26 cellular contexts compared by ENCODE assay signal in genomic region chr13:82905071-82905470, GRCh38.
"Had no signal": no experiment of that assay in that cellular context is flagged by ENCODE, and none has a peak within 500 bp of the region (broad histone marks: within the 10 kb centered on the region; RNA-seq: fewer than 3 reads in every experiment).

No MANE protein-coding gene starts in this region.

- H3K9ac ChIP-seq: parathyroid adenoma had no signal

- H3K27ac ChIP-seq: neutrophil, ovary, parathyroid adenoma, psoas muscle, right lobe of liver, sigmoid colon, stomach, thoracic aorta, thyroid gland, tibial nerve, upper lobe of left lung, vagina had no signal

- H3K79me2 ChIP-seq: parathyroid adenoma had no signal

- ATAC-seq: natural killer cell treated with Interleukin-12 subunit alpha and Interleukin-12 subunit beta and Interleukin-15 and Interleukin-18, amount 100 ng/mL, for 72 hours; psoas muscle; right cardiac atrium; right lobe of liver; stimulated activated effector memory CD8-positive, alpha-beta T cell treated with anti-CD3 and anti-CD28 coated beads, Interleukin-12 subunit alpha, Interleukin-12 subunit beta, amount 100 ng/mL, for 72 hours; stimulated activated naive B cell treated with anti-CD40 and anti-IgM and Interleukin-4, amounts not matched to agents 10 μg/mL and 1 μg/mL and 100 μg/mL, for 72 hours had no signal

- H3K4me3 ChIP-seq: ovary, psoas muscle, right lobe of liver, sigmoid colon, stomach, thoracic aorta, thyroid gland, tibial nerve, upper lobe of left lung, vagina had no signal

- H3K27me3 ChIP-seq: neutrophil, ovary, right lobe of liver, sigmoid colon, stomach, thyroid gland, tibial nerve, upper lobe of left lung, vagina had no signal

- H3K36me3 ChIP-seq: neutrophil, ovary, right lobe of liver, sigmoid colon, stomach, thoracic aorta, thyroid gland, tibial nerve, upper lobe of left lung, vagina had no signal

- H3K4me1 ChIP-seq: parathyroid adenoma, psoas muscle, right lobe of liver, sigmoid colon, stomach, thyroid gland, tibial nerve, upper lobe of left lung, vagina had no signal

- H3K9me3 ChIP-seq: neutrophil, ovary, psoas muscle, right lobe of liver, sigmoid colon, thoracic aorta, thyroid gland, tibial nerve, upper lobe of left lung, vagina had no signal

- H2AFZ ChIP-seq: parathyroid adenoma had no signal

- DNase-seq: nephron progenitor cell; nucleus accumbens; ovary; posterior cingulate gyrus; psoas muscle; right cardiac atrium; right lobe of liver; sigmoid colon; small intestine; stimulated activated CD4-positive, alpha-beta T cell treated with anti-CD3 and anti-CD28 coated beads, Interleukin-15, amount 100 ng/mL, for 24 hours; stimulated activated CD4-positive, alpha-beta T cell treated with anti-CD3 and anti-CD28 coated beads, Interleukin-2, amount 100 ng/mL, for 24 hours; stimulated activated CD4-positive, alpha-beta T cell treated with anti-CD3 and anti-CD28 coated beads, Interleukin-2, amount 100 ng/mL, for 48 hours; stimulated activated CD4-positive, alpha-beta T cell treated with anti-CD3 and anti-CD28 coated beads, Interleukin-4, amount 100 ng/mL, for 24 hours; stimulated activated naive B cell treated with anti-CD40 and anti-IgM and Interleukin-4, amounts not matched to agents 10 μg/mL and 1 μg/mL and 100 μg/mL, for 72 hours; stimulated activated naive CD4-positive, alpha-beta T cell treated with Interleukin-2 at 50 U/mL for 16 hours; stomach; thyroid gland; trophoblast cell; upper lobe of left lung had no signal
